ENCODE assay signal across 25 cellular contexts in genomic region chr2:37477921-37478320, GRCh38.
"Had no signal": no experiment of that assay in that cellular context is flagged by ENCODE, and none has a peak within 500 bp of the region (broad histone marks: within the 10 kb centered on the region; RNA-seq: fewer than 3 reads in every experiment).

No MANE protein-coding gene starts in this region.

- ATAC-seq: activated CD4-positive, CD25-positive, alpha-beta regulatory T cell treated with anti-CD3 and anti-CD28 coated beads, Interleukin-2, amount 50 U/mL, for 24 hours; activated CD8-positive, alpha-beta T cell treated with anti-CD3 and anti-CD28 coated beads for 36 hours; activated T-cell treated with anti-CD3 and anti-CD28 coated beads, Interleukin-2, amount 50 U/mL, for 4 hours; activated T-helper 17 cell treated with anti-CD3 and anti-CD28 coated beads, Interleukin-2, amount 50 U/mL, for 72 hours; T-helper 17 cell had no signal

- H3K9me3 ChIP-seq: esophagus squamous epithelium had no signal

- H3K27ac ChIP-seq: brain microvascular endothelial cell, epithelial cell of prostate, esophagus squamous epithelium, WERI-Rb-1 had no signal

- DNase-seq: activated B cell treated with CpG ODN at 0.5 μM for 24 hours; activated CD4-positive, alpha-beta T cell treated with anti-CD3 and anti-CD28 coated beads for 48 hours; activated CD4-positive, alpha-beta T cell treated with anti-CD3 and anti-CD28 coated beads, Interleukin-2, amount 50 U/mL, for 1 hour; activated CD4-positive, alpha-beta T cell treated with anti-CD3 and anti-CD28 coated beads, Interleukin-2, amount 50 U/mL, for 48 hours; activated CD8-positive, alpha-beta memory T cell treated with anti-CD3 and anti-CD28 coated beads for 24 hours; activated CD8-positive, alpha-beta T cell treated with anti-CD3 and anti-CD28 coated beads for 36 hours; activated effector memory CD4-positive, alpha-beta T cell treated with Interleukin-2 at 50 U/mL for 16 hours; activated gamma-delta T cell treated with Interleukin-2 at 50 U/mL for 16 hours; activated naive CD4-positive, alpha-beta T cell treated with anti-CD3 and anti-CD28 coated beads, Interleukin-2, amount 50 U/mL, for 16 hours; activated naive CD4-positive, alpha-beta T cell treated with Interleukin-2 at 50 U/mL for 16 hours; activated T-cell treated with anti-CD3 and anti-CD28 coated beads, Interleukin-2, amount 50 U/mL, for 4 hours; amniotic stem cell; anterior cingulate cortex; brain microvascular endothelial cell; effector CD8-positive, alpha-beta T cell; esophagus squamous epithelium; foreskin fibroblast; head of caudate nucleus; T-helper 1 cell; T-helper 17 cell; T1000; WERI-Rb-1 had no signal

- H3K36me3 ChIP-seq: brain microvascular endothelial cell, esophagus squamous epithelium, WERI-Rb-1 had no signal

- H3K27me3 ChIP-seq: brain microvascular endothelial cell had no signal

- H3K4me3 ChIP-seq: esophagus squamous epithelium had no signal
